In the genomic region with DNA sequence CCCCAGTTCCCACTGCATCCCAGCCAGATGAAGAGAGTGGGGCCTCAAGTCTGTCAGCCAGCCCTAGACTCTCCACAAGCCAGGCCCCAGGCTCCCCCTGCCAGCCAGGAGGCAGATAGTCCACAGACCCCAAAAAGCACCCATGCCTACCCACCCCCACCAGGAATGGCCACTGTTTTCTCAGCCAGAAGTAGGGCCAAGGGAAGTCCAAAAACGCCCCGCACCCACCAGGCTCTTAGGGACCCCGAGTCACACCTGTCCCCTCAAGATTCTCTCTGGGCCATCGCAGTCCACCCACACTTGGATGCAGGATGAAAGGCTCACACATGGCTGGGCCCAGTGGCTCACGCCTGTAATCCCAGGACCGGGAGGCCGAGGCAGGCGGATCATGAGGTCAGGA, we compare ENCODE assay signal across 19 cellular contexts.
A peak's percentile ranks its signal among the peaks of the same experiment; 100 is the strongest.
DNase-seq lines count a peak whose midpoint lies in the region; ATAC-seq and TF ChIP-seq lines count a peak whose summit lies in the region.
"Had no signal": no experiment of that assay in that cellular context is flagged by ENCODE, and none has a peak within 500 bp of the region (broad histone marks: within the 10 kb centered on the region; RNA-seq: fewer than 3 reads in every experiment).

No MANE protein-coding gene starts in this region.

- intact Hi-C loops in CD14-positive monocyte (cut with micrococcal nuclease), result no loop called here
- intact Hi-C loops in ovary (cut with DNase I), result no loop called here

- H3K4me3 ChIP-seq in HL-60 (replicated peaks; ENCODE audit: insufficient read depth, low read length), result no peak overlapping the region
- no peak overlapping the region for H3K4me3 ChIP-seq in mesenchymal stem cell (ENCODE audit: insufficient read depth in 1 of 2, low read depth in 1 of 2, low read length in 2 of 2)
- no peak overlapping the region for H3K4me3 ChIP-seq in ovary
- H3K4me3 ChIP-seq: SJCRH30 had no signal

- peak overlapping the region in 1 of 7 donors; percentile 58 for H3K27ac Mint-ChIP-seq in CD14-positive monocyte
- H3K27ac Mint-ChIP-seq: CD4-positive, alpha-beta T cell had no signal

- H3K27me3 ChIP-seq in HL-60 (ENCODE audit: insufficient read depth, poor library complexity, severe bottlenecking) (no peaks in the 10 kb centered on the region), mesenchymal stem cell (ENCODE audit: control insufficient read depth in 1 of 2, insufficient read depth in 1 of 2, low read length in 2 of 2) (peaks cover 0 to 71% of the 10 kb centered on the region in 2 experiments), ovary (no peaks in the 10 kb centered on the region)
- H3K27me3 ChIP-seq: SJCRH30 had no signal

- no peak for ATAC-seq in GM19397 (IDR thresholded peaks at IDR 0.05; ENCODE audit: unreplicated experiment)

- peak overlapping the region; percentile 38 for H2BK15ac ChIP-seq in mesenchymal stem cell (ENCODE audit: low read depth, poor library complexity, severe bottlenecking)

- H2BK120ac ChIP-seq in mesenchymal stem cell (ENCODE audit: low read depth, low read length), result no peak overlapping the region

- peaks cover 0 to 3% (median 0%) of the 10 kb centered on the region in 7 donors for H3K9me3 Mint-ChIP-seq in CD14-positive monocyte
- H3K9me3 Mint-ChIP-seq: CD4-positive, alpha-beta T cell had no signal

- no peaks in the 10 kb centered on the region for H3K36me3 Mint-ChIP-seq in CD14-positive monocyte

- no peak for TF ChIP-seq CTCF in CD14-positive monocyte (IDR thresholded peaks at IDR 0.05)
- no peak for TF ChIP-seq CTCF in HL-60 (IDR thresholded peaks at IDR 0.05; ENCODE audit: insufficient read depth, low read length)
- no peak for TF ChIP-seq CTCF in ovary (IDR thresholded peaks at IDR 0.05)

- no peak overlapping the region for H3K14ac ChIP-seq in mesenchymal stem cell (ENCODE audit: low read length in 2 of 2)

- H3K4me1 ChIP-seq in mesenchymal stem cell (ENCODE audit: control insufficient read depth, insufficient read depth, low read depth, low read length) (no peaks in the 10 kb centered on the region), ovary (ENCODE audit: insufficient read depth) (no peaks in the 10 kb centered on the region)
- H3K4me1 ChIP-seq: SJCRH30 had no signal

- H4K91ac ChIP-seq in mesenchymal stem cell (ENCODE audit: low read length), result no peak overlapping the region

- no peak overlapping the region for H3K23ac ChIP-seq in mesenchymal stem cell (ENCODE audit: low read length in 2 of 2)

- no peak for TF ChIP-seq POLR2A in ovary (IDR thresholded peaks at IDR 0.05)

- no peaks in the 10 kb centered on the region for H3K79me1 ChIP-seq in mesenchymal stem cell (replicated peaks; ENCODE audit: low read length, poor library complexity, severe bottlenecking)

- no peak for TF ChIP-seq EP300 in ovary (IDR thresholded peaks at IDR 0.05)

- H3K27ac ChIP-seq in HL-60 (replicated peaks), result peak overlapping the region; percentile 44
- no peak overlapping the region for H3K27ac ChIP-seq in mesenchymal stem cell (ENCODE audit: low read length, poor library complexity, severe bottlenecking)
- H3K27ac ChIP-seq in substantia nigra (ENCODE audit: low read depth, low read length, poor library complexity, severe bottlenecking), result peak overlapping the region; percentile 30
- no peak overlapping the region for H3K27ac ChIP-seq in ovary
- H3K27ac ChIP-seq: SJCRH30 had no signal

- whole genome bisulfite sequencing in mesenchymal stem cell, result 91% methylated on average over 8 of the region's 8 CpGs
- 92 to 98% (median 98%) methylated on average over 8 of the region's 8 CpGs for WGBS in ovary, 3 donors

- H3K9me3 ChIP-seq in mesenchymal stem cell (ENCODE audit: control insufficient read depth, low read length), result no peaks in the 10 kb centered on the region
- no peaks in the 10 kb centered on the region for H3K9me3 ChIP-seq in ovary
- H3K9me3 ChIP-seq: Caco-2, SJCRH30 had no signal

- no peak overlapping the region for H2AFZ ChIP-seq in mesenchymal stem cell (ENCODE audit: low read depth, low read length)

- no peak overlapping the region for H3K4ac ChIP-seq in mesenchymal stem cell (ENCODE audit: low read depth in 1 of 2, low read length in 2 of 2)

- no peak overlapping the region for H3K4me2 ChIP-seq in mesenchymal stem cell (ENCODE audit: low read length, poor library complexity, severe bottlenecking)

- no peak overlapping the region for H3K9ac ChIP-seq in mesenchymal stem cell (ENCODE audit: low read length)

- no peak overlapping the region for H2AK5ac ChIP-seq in mesenchymal stem cell (ENCODE audit: low read length, severe bottlenecking)

- H4K8ac ChIP-seq in mesenchymal stem cell (ENCODE audit: low read length), result no peak overlapping the region

- H3K36me3 ChIP-seq in mesenchymal stem cell (ENCODE audit: control insufficient read depth in 1 of 2, insufficient read depth in 2 of 2, low read depth in 1 of 2, low read length in 2 of 2) (no peaks in the 10 kb centered on the region), ovary (no peaks in the 10 kb centered on the region)
- H3K36me3 ChIP-seq: SJCRH30 had no signal

- H3K4me1 Mint-ChIP-seq in CD14-positive monocyte, result peaks cover 13% of the 10 kb centered on the region

- DNase-seq in CD14-positive monocyte (ENCODE audit: low spot score) (peak; percentile 41), HL-60 (ENCODE audit: low read depth in 1 of 2, low spot score in 1 of 2) (no peak), mesenchymal stem cell (no peak), substantia nigra (lab: John Stamatoyannopoulos, UW) (no peak), ovary (no peak)
- DNase-seq in effector CD8-positive, alpha-beta T cell (lab: John Stamatoyannopoulos, UW), result no peak
- DNase-seq: ACHN; Caco-2; CD4-positive, alpha-beta T cell; DMS153; IMR-90; Karpas-422; NCI-H1048; NCI-H1436; NCI-H1930; NCI-H226; NCI-H524 treated with DMSO at 0.1 percent for 48 hours; SJCRH30 had no signal

- no peak overlapping the region for H2BK5ac ChIP-seq in mesenchymal stem cell (ENCODE audit: low read depth, low read length, poor library complexity, severe bottlenecking)

- H3K27me3 Mint-ChIP-seq in CD14-positive monocyte (ENCODE audit: low read depth in 3 of 3), result peaks cover 0 to 2% (median 1%) of the 10 kb centered on the region in 3 donors
- H3K27me3 Mint-ChIP-seq: CD4-positive, alpha-beta T cell had no signal

- H2BK12ac ChIP-seq in mesenchymal stem cell (ENCODE audit: low read length in 2 of 2), result no peak overlapping the region

- no peak overlapping the region for H3K18ac ChIP-seq in mesenchymal stem cell (ENCODE audit: low read depth in 1 of 2, low read length in 2 of 2)

- no peak overlapping the region for H3K4me3 Mint-ChIP-seq in CD14-positive monocyte
- H3K4me3 Mint-ChIP-seq: CD4-positive, alpha-beta T cell had no signal

Comparison
In these comparisons a context has a peak if more than half of its experiments do, and no peak if none do; other contexts are left out.
1. H3K27ac ChIP-seq: peak in HL-60 (single experiment) and substantia nigra (single experiment); none in mesenchymal stem cell (single experiment) and ovary (0 of 2).